ENCODE assay signal across 10 cellular contexts in genomic region chr3:20103731-20104130, GRCh38.
DNase-seq lines count a peak whose midpoint lies in the region; ATAC-seq and TF ChIP-seq lines count a peak whose summit lies in the region.
"Had no signal": no experiment of that assay in that cellular context is flagged by ENCODE, and none has a peak within 500 bp of the region (broad histone marks: within the 10 kb centered on the region; RNA-seq: fewer than 3 reads in every experiment).

No MANE protein-coding gene starts in this region.

- intact Hi-C loops in aorta (cut with DNase I), result no loop called here

- H3K36me3 Mint-ChIP-seq in CD8-positive, alpha-beta memory T cell, result peaks cover 0 to 24% (median 3%) of the 10 kb centered on the region in 3 donors
- peaks cover 47% of the 10 kb centered on the region for H3K36me3 Mint-ChIP-seq in activated naive CD8-positive, alpha-beta T cell treated with anti-CD3 and anti-CD28 coated beads, Interleukin-2, amount 10 ng/mL, durations not matched to agents 7 days and 5 days

- peak overlapping the region in 6 of 7 donors; percentile 67 to 86 (median 80) for H3K4me3 Mint-ChIP-seq in CD8-positive, alpha-beta memory T cell
- peak overlapping the region; percentile 63 for H3K4me3 Mint-ChIP-seq in activated naive CD8-positive, alpha-beta T cell treated with anti-CD3 and anti-CD28 coated beads, Interleukin-2, amount 10 ng/mL, durations not matched to agents 7 days and 5 days

- CTCF ChIA-PET in CD8-positive, alpha-beta memory T cell (lab: Charles Lee), result interaction anchor here (1.4 kb wide), 1 partner anchor 62 kb away, joined by 4 read pairs; no protein-coding TSS in a partner anchor

- no peaks in the 10 kb centered on the region for H3K27me3 Mint-ChIP-seq in CD8-positive, alpha-beta memory T cell
- no peaks in the 10 kb centered on the region for H3K27me3 Mint-ChIP-seq in activated naive CD8-positive, alpha-beta T cell treated with anti-CD3 and anti-CD28 coated beads, Interleukin-2, amount 10 ng/mL, durations not matched to agents 7 days and 5 days

- H3K9me3 Mint-ChIP-seq in CD8-positive, alpha-beta memory T cell, result no peaks in the 10 kb centered on the region
- no peaks in the 10 kb centered on the region for H3K9me3 Mint-ChIP-seq in activated naive CD8-positive, alpha-beta T cell treated with anti-CD3 and anti-CD28 coated beads, Interleukin-2, amount 10 ng/mL, durations not matched to agents 7 days and 5 days

- H3K36me3 ChIP-seq in CD8-positive, alpha-beta memory T cell (ENCODE audit: insufficient read depth, low read length), result no peaks in the 10 kb centered on the region
- H3K36me3 ChIP-seq in gastroesophageal sphincter (peaks cover 0 to 16% of the 10 kb centered on the region in 2 donors), aorta (ENCODE audit: control insufficient read depth in 1 of 2, insufficient read depth in 2 of 2, low read length in 1 of 2) (peaks cover 0 to 2% of the 10 kb centered on the region in 2 donors)
- H3K36me3 ChIP-seq: transverse colon had no signal

- H3K27ac ChIP-seq in CD8-positive, alpha-beta memory T cell (ENCODE audit: low read depth, low read length), result peak overlapping the region; percentile 64
- H3K27ac ChIP-seq in gastroesophageal sphincter (no peak overlapping the region), aorta (ENCODE audit: low read depth in 1 of 2, low read length in 2 of 2) (no peak overlapping the region)
- H3K27ac ChIP-seq: transverse colon had no signal

- WGBS in gastroesophageal sphincter (ENCODE audit: low coverage in 1 of 2), 2 donors, result 88 to 91% methylated on average over 1 of the region's 1 CpG
- 93 to 100% methylated on average over 1 of the region's 1 CpG for WGBS in aorta, 2 donors

- peak overlapping the region; percentile 85 to 96 (median 94) for H3K27ac Mint-ChIP-seq in CD8-positive, alpha-beta memory T cell
- peak overlapping the region; percentile 86 for H3K27ac Mint-ChIP-seq in activated naive CD8-positive, alpha-beta T cell treated with anti-CD3 and anti-CD28 coated beads, Interleukin-2, amount 10 ng/mL, durations not matched to agents 7 days and 5 days

- no peaks in the 10 kb centered on the region for H3K9me3 ChIP-seq in CD8-positive, alpha-beta memory T cell (ENCODE audit: low read length)
- H3K9me3 ChIP-seq in gastroesophageal sphincter, result no peaks in the 10 kb centered on the region
- no peaks in the 10 kb centered on the region for H3K9me3 ChIP-seq in aorta (ENCODE audit: control insufficient read depth, low read length)
- H3K9me3 ChIP-seq: transverse colon had no signal

- POLR2A ChIA-PET in CD8-positive, alpha-beta memory T cell (lab: Charles Lee), result interaction anchor here (1.0 kb wide), 1 partner anchor 19 kb away, joined by 4 read pairs; no protein-coding TSS in a partner anchor
- POLR2A ChIA-PET in activated naive CD8-positive, alpha-beta T cell treated with anti-CD3 and anti-CD28 coated beads, Interleukin-2, amount 10 ng/mL, durations not matched to agents 7 days and 5 days (lab: Charles Lee), result interaction anchor here (1.0 to 5.2 kb wide), 4 partner anchors 23 to 156 kb away, joined by 3 to 77 read pairs (median 9); partner anchors contain the start of genes KAT2B, RAB5A and SGO1

- H3K4me3 ChIP-seq in CD8-positive, alpha-beta memory T cell (ENCODE audit: low read length), result no peak overlapping the region
- H3K4me3 ChIP-seq in gastroesophageal sphincter (no peak overlapping the region), aorta (ENCODE audit: low read length in 2 of 2) (no peak overlapping the region)
- H3K4me3 ChIP-seq: transverse colon had no signal

- no peaks in the 10 kb centered on the region for H3K27me3 ChIP-seq in CD8-positive, alpha-beta memory T cell (ENCODE audit: insufficient read depth, low read length, poor library complexity, severe bottlenecking)
- H3K27me3 ChIP-seq in gastroesophageal sphincter (no peaks in the 10 kb centered on the region), aorta (ENCODE audit: control insufficient read depth in 1 of 2, insufficient read depth in 2 of 2, low read length in 1 of 2) (no peaks in the 10 kb centered on the region)
- H3K27me3 ChIP-seq: transverse colon had no signal

- peaks cover 47% of the 10 kb centered on the region for H3K4me1 ChIP-seq in CD8-positive, alpha-beta memory T cell (ENCODE audit: insufficient read depth, low read length)
- H3K4me1 ChIP-seq in gastroesophageal sphincter, result peaks cover 0 to 7% (median 0%) of the 10 kb centered on the region in 3 donors
- peaks cover 0 to 6% of the 10 kb centered on the region in 2 donors for H3K4me1 ChIP-seq in aorta (ENCODE audit: control insufficient read depth in 1 of 2, insufficient read depth in 2 of 2, low read length in 2 of 2)
- H3K4me1 ChIP-seq: transverse colon had no signal

- TF ChIP-seq EP300 in gastroesophageal sphincter (IDR thresholded peaks at IDR 0.05), result no peak

- H3K4me1 Mint-ChIP-seq in CD8-positive, alpha-beta memory T cell, result peaks cover 69 to 91% (median 85%) of the 10 kb centered on the region in 3 donors
- peaks cover 71% of the 10 kb centered on the region for H3K4me1 Mint-ChIP-seq in activated naive CD8-positive, alpha-beta T cell treated with anti-CD3 and anti-CD28 coated beads, Interleukin-2, amount 10 ng/mL, durations not matched to agents 7 days and 5 days

- TF ChIP-seq CTCF in gastroesophageal sphincter (IDR thresholded peaks at IDR 0.05), result no peak

- TF ChIP-seq POLR2A in gastroesophageal sphincter (IDR thresholded peaks at IDR 0.05), result no peak

- ATAC-seq in GM19397 (IDR thresholded peaks at IDR 0.05; ENCODE audit: unreplicated experiment), result peak; percentile 12
- peak; percentile 30 for ATAC-seq in HG03045 (IDR thresholded peaks at IDR 0.05; ENCODE audit: unreplicated experiment)
- peak; percentile 12 for ATAC-seq in activated naive CD8-positive, alpha-beta T cell treated with anti-CD3 and anti-CD28 coated beads, Interleukin-2, amount 10 ng/mL, durations not matched to agents 7 days and 5 days (ENCODE audit: low read depth)
- no peak for ATAC-seq in gastroesophageal sphincter
- no peak for ATAC-seq in aorta (ENCODE audit: low FRiP score)

- no peak for DNase-seq in CD8-positive, alpha-beta memory T cell
- no peak for DNase-seq in activated naive CD8-positive, alpha-beta T cell treated with anti-CD3 and anti-CD28 coated beads, Interleukin-2, amount 10 ng/mL, durations not matched to agents 7 days and 5 days
- no peak for DNase-seq in stimulated activated naive CD4-positive, alpha-beta T cell treated with Interleukin-2 at 50 U/mL for 16 hours (lab: John Stamatoyannopoulos, UW)
- no peak for DNase-seq in activated effector memory CD4-positive, alpha-beta T cell treated with Interleukin-2 at 50 U/mL for 16 hours
- DNase-seq in aorta, result no peak
- DNase-seq: nucleus accumbens had no signal

Comparison
In these comparisons a context has a peak if more than half of its experiments do, and no peak if none do; other contexts are left out.
1. ATAC-seq: peak in GM19397 (single experiment), HG03045 (single experiment) and activated naive CD8-positive, alpha-beta T cell treated with anti-CD3 and anti-CD28 coated beads, Interleukin-2, amount 10 ng/mL, durations not matched to agents 7 days and 5 days (single experiment); none in gastroesophageal sphincter (single experiment) and aorta (single experiment).